ENCODE assay signal across 17 cellular contexts in the genomic region with DNA sequence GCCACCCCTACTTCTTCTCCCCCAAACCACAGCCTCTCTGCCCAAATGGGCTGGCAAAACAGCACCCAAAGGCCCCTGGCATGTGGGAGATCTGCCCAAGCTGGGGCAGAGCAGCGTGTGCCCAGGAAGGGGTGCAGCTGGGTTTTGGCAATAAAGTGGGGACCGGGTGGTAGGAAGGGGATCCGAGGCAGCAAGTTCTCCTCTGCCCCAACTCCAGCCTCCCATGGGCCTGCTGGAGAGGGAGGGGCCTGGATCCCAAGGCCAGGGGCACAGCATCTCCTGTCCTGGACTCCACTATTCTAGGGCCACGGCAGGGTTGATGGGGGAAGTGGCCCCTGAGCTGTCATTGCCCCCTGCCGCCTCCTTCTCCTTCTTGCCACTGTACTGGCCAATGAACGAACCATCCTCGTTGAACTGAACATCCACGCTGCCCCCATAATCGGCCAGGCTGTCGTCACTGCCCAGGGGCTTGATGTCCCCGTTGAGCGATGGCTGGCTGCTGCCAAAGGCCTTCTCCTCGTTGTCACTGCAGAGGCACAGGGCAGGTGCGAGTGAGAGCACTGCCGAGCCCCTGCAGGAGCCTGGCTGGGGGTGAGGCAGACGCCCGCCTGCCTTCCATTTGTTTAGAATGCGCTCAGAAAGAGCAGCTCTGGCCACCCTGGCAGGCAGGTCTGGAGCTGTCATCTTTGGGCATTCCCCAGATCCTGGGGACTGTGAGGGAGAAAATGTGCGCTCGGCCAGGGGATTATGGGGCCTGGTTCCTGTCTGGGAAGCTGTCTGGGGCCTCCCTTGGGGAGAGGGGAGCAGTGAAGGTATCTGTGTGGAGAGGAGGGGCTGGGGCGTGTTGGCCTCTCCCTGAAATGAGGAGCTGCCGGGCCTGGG. TPM values are rescaled to one million over a fixed set of nuclear protein-coding genes. Genes with fewer than 3 reads are reported as not detected.
"Had no signal": no experiment of that assay in that cellular context is flagged by ENCODE, and none has a peak within 500 bp of the region (broad histone marks: within the 10 kb centered on the region; RNA-seq: fewer than 3 reads in every experiment).

No MANE protein-coding gene starts in this region.

- DNase-seq: activated CD4-positive, alpha-beta T cell treated with anti-CD3 and anti-CD28 coated beads for 1 hour; activated CD4-positive, alpha-beta T cell treated with anti-CD3 and anti-CD28 coated beads, Interleukin-2, amount 50 U/mL, for 48 hours; activated naive CD4-positive, alpha-beta T cell treated with anti-CD3 and anti-CD28 coated beads, Interleukin-2, amount 50 U/mL, for 16 hours; endodermal cell; heart left ventricle; left colon; midbrain; stimulated activated CD4-positive, alpha-beta T cell treated with anti-CD3 and anti-CD28 coated beads, Interleukin-2, amount 100 ng/mL, for 48 hours; tibial artery; uterus had no signal

- H3K4me3 ChIP-seq: dorsolateral prefrontal cortex, heart left ventricle, lung, tibial artery, uterus had no signal

- H3K9me3 ChIP-seq: heart left ventricle, uterus had no signal

- FAIRE-seq: astrocyte, bronchial epithelial cell, frontal cortex, islet of Langerhans had no signal

- H3K9ac ChIP-seq: parathyroid adenoma had no signal

- H3K36me3 ChIP-seq: heart left ventricle, tibial artery, uterus had no signal

- H3K27ac ChIP-seq: heart left ventricle, parathyroid adenoma, tibial artery, uterus had no signal

- H3K27me3 ChIP-seq: uterus had no signal

- H3K4me1 ChIP-seq: heart left ventricle, parathyroid adenoma, tibial artery, uterus had no signal

RNA-seq across cellular contexts. Expression of gene AVPR2, which starts 41.9 kb away (rescaled TPM):
- total RNA-seq: astrocyte, bronchial epithelial cell, endodermal cell, frontal cortex had no signal
